ENCODE assay signal across 13 cellular contexts in genomic region chr14:77045570-77045890, GRCh38. TPM values are rescaled to one million over a fixed set of nuclear protein-coding genes. Genes with fewer than 3 reads are reported as not detected.
DNase-seq lines count a peak whose midpoint lies in the region; ATAC-seq and TF ChIP-seq lines count a peak whose summit lies in the region.
"Had no signal": no experiment of that assay in that cellular context is flagged by ENCODE, and none has a peak within 500 bp of the region (broad histone marks: within the 10 kb centered on the region; RNA-seq: fewer than 3 reads in every experiment).

No MANE protein-coding gene starts in this region.

- TF ChIP-seq POLR2A in erythroblast (IDR thresholded peaks at IDR 0.05; ENCODE audit: low read length) (no peak), transverse colon (IDR thresholded peaks at IDR 0.05) (no peak)

- no peaks in the 10 kb centered on the region for H3K9me3 Mint-ChIP-seq in effector memory CD8-positive, alpha-beta T cell
- H3K9me3 Mint-ChIP-seq in activated naive CD4-positive, alpha-beta T cell treated with anti-CD3 and anti-CD28 coated beads for 36 hours, result no peaks in the 10 kb centered on the region
- H3K9me3 Mint-ChIP-seq: central memory CD8-positive, alpha-beta T cell had no signal

- peaks cover 28 to 33% of the 10 kb centered on the region in 2 donors for H3K4me1 Mint-ChIP-seq in effector memory CD8-positive, alpha-beta T cell (ENCODE audit: low read depth in 2 of 2)
- peaks cover 60% of the 10 kb centered on the region for H3K4me1 Mint-ChIP-seq in activated naive CD4-positive, alpha-beta T cell treated with anti-CD3 and anti-CD28 coated beads for 36 hours (ENCODE audit: low read depth)

- in situ Hi-C loops in Panc1 (cut with HindIII; ENCODE audit: low pct_unique_long_range_greater_than_20kb, low sequenced_read_pairs) (no loop called here), transverse colon (cut with MboI; ENCODE audit: low pct_ligation_motif_present in 1 of 4, low pct_unique_long_range_greater_than_20kb in 1 of 4, low sequenced_read_pairs in 3 of 4) (loop anchor here in 2 of 4 donors (10.0 kb wide), 1 partner anchor 131 kb away; no protein-coding TSS in a partner anchor)

- no peak overlapping the region for H3K4me3 ChIP-seq in Panc1 (ENCODE audit: low read depth in 2 of 2, low read length in 2 of 2)
- H3K4me3 ChIP-seq in mucosa of stomach (ENCODE audit: low read length), result no peak overlapping the region
- no peak overlapping the region for H3K4me3 ChIP-seq in transverse colon

- H3K36me3 ChIP-seq in Panc1 (ENCODE audit: control insufficient read depth, insufficient read depth, low read length), result no peaks in the 10 kb centered on the region
- H3K36me3 ChIP-seq in mucosa of stomach (ENCODE audit: control insufficient read depth, insufficient read depth, low read length), result no peaks in the 10 kb centered on the region
- no peaks in the 10 kb centered on the region for H3K36me3 ChIP-seq in transverse colon

- intact Hi-C loops in Panc1 (cut with micrococcal nuclease; ENCODE audit: unreplicated experiment), result no loop called here
- intact Hi-C loops in transverse colon (cut with DNase I; ENCODE audit: low total_unique reads), result no loop called here
- intact Hi-C loops in activated naive CD4-positive, alpha-beta T cell treated with anti-CD3 and anti-CD28 coated beads for 36 hours (cut with micrococcal nuclease), result no loop called here

- no peak for DNase-seq in Panc1 (ENCODE audit: low read depth, low spot score)
- peak; percentile 31 to 50 for DNase-seq in erythroblast (lab: John Stamatoyannopoulos, UW)
- peak; percentile 69 for DNase-seq in transverse colon
- DNase-seq in effector memory CD8-positive, alpha-beta T cell, result no peak
- no peak for DNase-seq in activated naive CD4-positive, alpha-beta T cell treated with anti-CD3 and anti-CD28 coated beads for 36 hours
- no peak for DNase-seq in SKM-1 (lab: John Stamatoyannopoulos, UW; ENCODE audit: unreplicated experiment)
- DNase-seq: activated CD8-positive, alpha-beta memory T cell treated with anti-CD3 and anti-CD28 coated beads, Interleukin-2, amount 10 ng/mL, durations not matched to agents 7 days and 5 days; DND-41; MM.1S; NCI-H748 treated with DMSO at 0.1 percent for 48 hours had no signal

- H3K9me3 ChIP-seq in Panc1 (ENCODE audit: control insufficient read depth, insufficient read depth, low read depth, low read length), result no peaks in the 10 kb centered on the region
- H3K9me3 ChIP-seq in mucosa of stomach (ENCODE audit: control insufficient read depth, low read length), result no peaks in the 10 kb centered on the region
- H3K9me3 ChIP-seq in transverse colon, result no peaks in the 10 kb centered on the region

- no peak overlapping the region for H3K27ac Mint-ChIP-seq in effector memory CD8-positive, alpha-beta T cell
- no peak overlapping the region for H3K27ac Mint-ChIP-seq in activated naive CD4-positive, alpha-beta T cell treated with anti-CD3 and anti-CD28 coated beads for 36 hours
- H3K27ac Mint-ChIP-seq: activated CD8-positive, alpha-beta memory T cell treated with anti-CD3 and anti-CD28 coated beads, Interleukin-2, amount 10 ng/mL, durations not matched to agents 7 days and 5 days had no signal

- no peaks in the 10 kb centered on the region for H3K27me3 Mint-ChIP-seq in effector memory CD8-positive, alpha-beta T cell
- H3K27me3 Mint-ChIP-seq in activated naive CD4-positive, alpha-beta T cell treated with anti-CD3 and anti-CD28 coated beads for 36 hours (ENCODE audit: low read depth), result no peaks in the 10 kb centered on the region
- H3K27me3 Mint-ChIP-seq: activated CD8-positive, alpha-beta memory T cell treated with anti-CD3 and anti-CD28 coated beads, Interleukin-2, amount 10 ng/mL, durations not matched to agents 7 days and 5 days; central memory CD8-positive, alpha-beta T cell had no signal

- H3K4me3 Mint-ChIP-seq in effector memory CD8-positive, alpha-beta T cell, result no peak overlapping the region
- H3K4me3 Mint-ChIP-seq in activated naive CD4-positive, alpha-beta T cell treated with anti-CD3 and anti-CD28 coated beads for 36 hours, result no peak overlapping the region
- H3K4me3 Mint-ChIP-seq: activated CD8-positive, alpha-beta memory T cell treated with anti-CD3 and anti-CD28 coated beads, Interleukin-2, amount 10 ng/mL, durations not matched to agents 7 days and 5 days; central memory CD8-positive, alpha-beta T cell had no signal

- TF ChIP-seq CTCF in Panc1 (IDR thresholded peaks at IDR 0.05) (no peak), transverse colon (IDR thresholded peaks at IDR 0.05) (no peak)

- BruUV-seq in Panc1 (replicated peaks; lab: Mats Ljungman, UMichigan), result no TSS peak

- H3K27me3 ChIP-seq in Panc1 (ENCODE audit: control insufficient read depth, insufficient read depth, low read length) (no peaks in the 10 kb centered on the region), mucosa of stomach (ENCODE audit: control insufficient read depth, insufficient read depth, low read length) (no peaks in the 10 kb centered on the region), transverse colon (no peaks in the 10 kb centered on the region)

- POLR2A ChIA-PET in Panc1 (lab: Charles Lee), result interaction anchor here (0.7 kb wide), 1 partner anchor 14 kb away, joined by 3 read pairs; no protein-coding TSS in a partner anchor

- no peak for TF ChIP-seq EP300 in transverse colon (IDR thresholded peaks at IDR 0.05; ENCODE audit: low read depth)

- CTCF ChIA-PET in Panc1 (lab: Charles Lee), result interaction anchor here (0.5 to 0.7 kb wide), 3 partner anchors 15 to 132 kb away, joined by 3 to 8 read pairs (median 8); no protein-coding TSS in a partner anchor
- CTCF ChIA-PET in activated naive CD4-positive, alpha-beta T cell treated with anti-CD3 and anti-CD28 coated beads for 36 hours (lab: Charles Lee), result interaction anchor here (0.7 to 8.5 kb wide), 11 partner anchors 8 to 172 kb away, joined by 3 to 76 read pairs (median 5); no protein-coding TSS in a partner anchor

- WGBS in transverse colon (ENCODE audit: low coverage in 1 of 2), 2 donors, result 28 to 42% methylated on average over 2 to 3 of the region's 3 CpGs

- peak overlapping the region; percentile 8 for H3K9ac ChIP-seq in mucosa of stomach (ENCODE audit: low read length)

- peaks cover 14% of the 10 kb centered on the region for H3K36me3 Mint-ChIP-seq in effector memory CD8-positive, alpha-beta T cell (ENCODE audit: insufficient read depth)
- no peaks in the 10 kb centered on the region for H3K36me3 Mint-ChIP-seq in activated naive CD4-positive, alpha-beta T cell treated with anti-CD3 and anti-CD28 coated beads for 36 hours (ENCODE audit: low read depth)
- H3K36me3 Mint-ChIP-seq: activated CD8-positive, alpha-beta memory T cell treated with anti-CD3 and anti-CD28 coated beads, Interleukin-2, amount 10 ng/mL, durations not matched to agents 7 days and 5 days had no signal

- H3K27ac ChIP-seq in Panc1 (ENCODE audit: low read length), result peak overlapping the region; percentile 99
- peak overlapping the region; percentile 99 to 100 (median 100) for H3K27ac ChIP-seq in transverse colon

- ATAC-seq in Panc1 (no peak), HG02798 (IDR thresholded peaks at IDR 0.05; ENCODE audit: poor library complexity, unreplicated experiment) (no peak)
- ATAC-seq in effector memory CD8-positive, alpha-beta T cell (replicated peaks), result no peak
- ATAC-seq: activated CD8-positive, alpha-beta memory T cell treated with anti-CD3 and anti-CD28 coated beads, Interleukin-2, amount 10 ng/mL, durations not matched to agents 7 days and 5 days had no signal

- H3K4me1 ChIP-seq in Panc1 (ENCODE audit: control insufficient read depth, insufficient read depth, low read length) (peaks cover 72% of the 10 kb centered on the region), mucosa of stomach (ENCODE audit: control insufficient read depth, insufficient read depth, low read length) (peaks cover 51% of the 10 kb centered on the region), transverse colon (peaks cover 57 to 70% (median 64%) of the 10 kb centered on the region in 4 donors)

RNA-seq across cellular contexts. Expression of gene IRF2BPL, which starts 17.0 kb away (rescaled TPM):
- total RNA-seq in Panc1 (2021; ENCODE audit: unreplicated experiment), result 83.3 TPM
- polyA plus RNA-seq in Panc1 (2012; ENCODE audit: insufficient read length), result 118 TPM
- 10 to 100 TPM; 21.0 to 53.5 (median 32.5) TPM for total RNA-seq in transverse colon
- total RNA-seq in activated naive CD4-positive, alpha-beta T cell treated with anti-CD3 and anti-CD28 coated beads for 36 hours, result 10 to 100 TPM; 34.8 to 35.2 TPM

RNA-seq across cellular contexts. Expression of gene CIPC, which starts 52.5 kb away (rescaled TPM):
- 20.3 TPM for total RNA-seq in Panc1 (2021; ENCODE audit: unreplicated experiment)
- 9.4 TPM for polyA plus RNA-seq in Panc1 (2012; ENCODE audit: insufficient read length)
- total RNA-seq in transverse colon, result 10 to 100 TPM; 30.8 to 97.1 (median 67.8) TPM
- 1 to 10 TPM; 5.6 to 6.1 TPM for total RNA-seq in activated naive CD4-positive, alpha-beta T cell treated with anti-CD3 and anti-CD28 coated beads for 36 hours

Comparison
In these comparisons a context has a peak if more than half of its experiments do, and no peak if none do; other contexts are left out.
1. DNase-seq: peak in erythroblast (2 of 2) and transverse colon (single experiment); none in Panc1 (single experiment), effector memory CD8-positive, alpha-beta T cell (0 of 3), activated naive CD4-positive, alpha-beta T cell treated with anti-CD3 and anti-CD28 coated beads for 36 hours (single experiment) and SKM-1 (single experiment).